14 cellular contexts compared by ENCODE assay signal in the genomic region with DNA sequence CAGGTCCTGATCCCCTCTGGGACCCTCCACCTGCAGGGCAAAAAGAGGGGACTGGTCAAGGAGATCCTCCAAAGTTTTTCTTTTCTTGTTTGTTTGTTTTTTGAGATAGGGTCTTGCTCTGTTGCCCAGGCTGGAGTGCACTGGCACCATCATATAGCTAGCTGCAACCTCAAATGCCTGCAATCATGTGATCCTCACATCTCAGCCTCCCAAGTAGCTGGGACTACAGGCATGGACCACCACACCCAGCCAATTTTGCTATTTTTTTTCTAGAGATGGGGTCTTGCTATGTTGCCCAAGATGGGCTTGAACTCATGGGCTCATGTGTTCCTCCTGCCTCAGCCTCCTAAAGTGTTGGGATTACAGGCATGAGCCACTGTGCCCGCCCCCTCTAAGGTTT. TPM values are rescaled to one million over a fixed set of nuclear protein-coding genes. Genes with fewer than 3 reads are reported as not detected.
A peak's percentile ranks its signal among the peaks of the same experiment; 100 is the strongest.
DNase-seq lines count a peak whose midpoint lies in the region; FAIRE-seq and TF ChIP-seq lines count a peak whose summit lies in the region.
"Had no signal": no experiment of that assay in that cellular context is flagged by ENCODE, and none has a peak within 500 bp of the region (broad histone marks: within the 10 kb centered on the region; RNA-seq: fewer than 3 reads in every experiment).

No MANE protein-coding gene starts in this region.

- H3K4ac ChIP-seq in H1 (replicated peaks; ENCODE audit: insufficient read length, low read depth, low read length) (no peak overlapping the region), neuronal stem cell (ENCODE audit: low read length) (no peak overlapping the region)

- FAIRE-seq in H1 (lab: Jason Lieb, UNC): no peak
- FAIRE-seq: A204.1, GM12878, GM18507 had no signal

- TF ChIP-seq POLR2A in H1 (IDR thresholded peaks at IDR 0.05; ENCODE audit: control extremely low read depth in 1 of 2, low read depth in 2 of 2, low read length in 2 of 2): no peak

- no peaks in the 10 kb centered on the region for H3F3A ChIP-seq in DOHH2 (ENCODE audit: control insufficient read depth, insufficient read depth)

- H3K23me2 ChIP-seq in H1 (ENCODE audit: low read depth, low read length): no peaks in the 10 kb centered on the region

- no peaks in the 10 kb centered on the region for H3K9me2 ChIP-seq in DOHH2 (replicated peaks; ENCODE audit: control insufficient read depth, low read length)

- H2AFZ ChIP-seq in H1 (ENCODE audit: low read length) (no peak overlapping the region), neuronal stem cell (ENCODE audit: low read length) (peak overlapping the region; percentile 85)

- H2BK120ac ChIP-seq in H1 (replicated peaks; ENCODE audit: low read depth, low read length): no peak overlapping the region
- H2BK120ac ChIP-seq in neuronal stem cell (ENCODE audit: low read depth, low read length): no peak overlapping the region

- no peak overlapping the region for H4K5ac ChIP-seq in H1 (ENCODE audit: insufficient read length, low read depth, low read length)

- no peak for DNase-seq in H1 (ENCODE audit: low read depth in 1 of 2, low spot score in 2 of 2)
- no peak for DNase-seq in neuronal stem cell (ENCODE audit: low spot score)
- no peak for DNase-seq in NCI-H1092 (lab: John Stamatoyannopoulos, UW)
- no peak for DNase-seq in middle frontal gyrus (ENCODE audit: extremely low spot score, low spot score)
- no peak for DNase-seq in NCI-H1436 (lab: John Stamatoyannopoulos, UW)
- DNase-seq: BE2C, DMS53 had no signal

- H2BK20ac ChIP-seq in H1 (ENCODE audit: low read length): no peak overlapping the region

- H3K9ac ChIP-seq in BLaER1: peak overlapping the region; percentile 63; the same call in 1 of the 2 replicates
- no peak overlapping the region for H3K9ac ChIP-seq in H1 (replicated peaks in 1 of 4; ENCODE audit: extremely low read depth in 1 of 4, low read depth in 3 of 4, low read length in 3 of 4)
- no peak overlapping the region for H3K9ac ChIP-seq in neuronal stem cell (ENCODE audit: low read depth, low read length, poor library complexity)

- H3K27ac ChIP-seq in BLaER1 (peak overlapping the region; percentile 82), DOHH2 (ENCODE audit: low read depth, low read length) (no peak overlapping the region), H1 (ENCODE audit: low read depth, low read length) (no peak overlapping the region), neuronal stem cell (replicated peaks; ENCODE audit: low read length) (no peak overlapping the region)

- no peak overlapping the region for H4K91ac ChIP-seq in H1 (replicated peaks; ENCODE audit: insufficient read length, low read length)
- H4K91ac ChIP-seq in neuronal stem cell (ENCODE audit: low read depth, low read length, poor library complexity): no peak overlapping the region

- no peak overlapping the region for H2BK15ac ChIP-seq in H1 (ENCODE audit: low read length)
- H2BK15ac ChIP-seq in neuronal stem cell (ENCODE audit: low read length): no peak overlapping the region

- H3K4me2 ChIP-seq in BLaER1 (peak overlapping the region; percentile 85), DOHH2 (ENCODE audit: low read length) (peak overlapping the region; percentile 35), H1 (ENCODE audit: insufficient read depth in 1 of 2, low read depth in 2 of 2, low read length in 2 of 2) (no peak overlapping the region), neuronal stem cell (ENCODE audit: insufficient read depth, low read length, poor library complexity, severe bottlenecking) (no peak overlapping the region)

- CTCF ChIA-PET in H1 (lab: Charles Lee; ENCODE audit: partially characterized antibody): interaction anchor here (0.7 to 6.9 kb wide), 8 partner anchors 10 to 94 kb away, joined by 3 to 90 read pairs (median 4); partner anchors contain the start of gene EPO

- TF ChIP-seq CTCF in DOHH2 (IDR thresholded peaks at IDR 0.05; ENCODE audit: low read depth, low read length, poor library complexity, severe bottlenecking) (no peak), H1 (IDR thresholded peaks at IDR 0.05; ENCODE audit: control extremely low read depth in 1 of 3, insufficient read depth in 1 of 3, low read depth in 1 of 3, low read length in 3 of 3) (no peak)

- no peak overlapping the region for H2BK5ac ChIP-seq in H1 (ENCODE audit: low read depth, low read length)
- peak overlapping the region; percentile 53 for H2BK5ac ChIP-seq in neuronal stem cell (ENCODE audit: low read length)

- H3K79me1 ChIP-seq in H1 (ENCODE audit: low read depth, low read length): no peaks in the 10 kb centered on the region
- no peaks in the 10 kb centered on the region for H3K79me1 ChIP-seq in neuronal stem cell (ENCODE audit: low read depth, low read length)

- no peak overlapping the region for H2BK12ac ChIP-seq in H1 (ENCODE audit: low read depth, low read length)
- no peak overlapping the region for H2BK12ac ChIP-seq in neuronal stem cell (ENCODE audit: low read length)

- no peaks in the 10 kb centered on the region for H3K36me3 ChIP-seq in BLaER1
- no peaks in the 10 kb centered on the region for H3K36me3 ChIP-seq in DOHH2 (ENCODE audit: control insufficient read depth, low read length)
- H3K36me3 ChIP-seq in H1 (ENCODE audit: control insufficient read depth in 2 of 4, insufficient read depth in 4 of 4, low read length in 3 of 4): no peaks in the 10 kb centered on the region
- no peaks in the 10 kb centered on the region for H3K36me3 ChIP-seq in neuronal stem cell (replicated peaks in 1 of 2; ENCODE audit: control insufficient read depth in 2 of 2, insufficient read depth in 2 of 2, low read length in 2 of 2)
- H3K36me3 ChIP-seq: BE2C had no signal

- H4K20me1 ChIP-seq in BLaER1 (no peaks in the 10 kb centered on the region), DOHH2 (ENCODE audit: control insufficient read depth, insufficient read depth, low read depth, low read length) (no peaks in the 10 kb centered on the region), H1 (replicated peaks in 1 of 2; ENCODE audit: control insufficient read depth in 1 of 2, insufficient read depth in 2 of 2, low read length in 2 of 2) (no peaks in the 10 kb centered on the region)

- TF ChIP-seq EP300 in H1 (IDR thresholded peaks at IDR 0.05; ENCODE audit: borderline replicate concordance in 1 of 2, low read depth in 2 of 2, low read length in 2 of 2): no peak

- TF ChIP-seq RAD21 in H1 (IDR thresholded peaks at IDR 0.05 in 1 of 2, conservative IDR thresholded peaks at IDR 0.05 in 1 of 2; ENCODE audit: low read depth in 2 of 2, low read length in 2 of 2): no peak

- H3K14ac ChIP-seq in H1 (ENCODE audit: insufficient read length) (no peak overlapping the region), neuronal stem cell (ENCODE audit: low read length) (no peak overlapping the region)

- H3K23ac ChIP-seq in H1 (ENCODE audit: insufficient read length): no peak overlapping the region
- peak overlapping the region; percentile 34 for H3K23ac ChIP-seq in neuronal stem cell (ENCODE audit: low read depth, low read length, poor library complexity)

- H3K4me1 ChIP-seq in BLaER1: peaks cover 37% of the 10 kb centered on the region
- H3K4me1 ChIP-seq in DOHH2 (ENCODE audit: control insufficient read depth, low read length): peaks cover 11% of the 10 kb centered on the region
- H3K4me1 ChIP-seq in H1 (replicated peaks in 1 of 4; ENCODE audit: control insufficient read depth in 3 of 4, insufficient read depth in 4 of 4, low read length in 3 of 4): peaks cover 0 to 3% (median 0%) of the 10 kb centered on the region in 4 experiments; a peak in 2 of 7 replicates
- no peaks in the 10 kb centered on the region for H3K4me1 ChIP-seq in neuronal stem cell (ENCODE audit: control insufficient read depth in 2 of 2, insufficient read depth in 1 of 2, low read depth in 1 of 2, low read length in 2 of 2)
- H3K4me1 ChIP-seq: BE2C had no signal

- no peak overlapping the region; the same call in 1 of the 2 replicates for H4K8ac ChIP-seq in H1 (ENCODE audit: extremely low read depth, insufficient read depth, low read length)
- no peak overlapping the region for H4K8ac ChIP-seq in neuronal stem cell (ENCODE audit: low read depth, low read length)

- H3K18ac ChIP-seq in H1 (ENCODE audit: extremely low read depth, low read length) (no peak overlapping the region; the same call in 1 of the 2 replicates), neuronal stem cell (ENCODE audit: low read length) (peak overlapping the region; percentile 48)

- WGBS in H1 (ENCODE audit: extremely low coverage in 1 of 2, insufficient coverage in 1 of 2, insufficient read length in 1 of 2, insufficient replicate concordance in 2 of 2, low coverage in 1 of 2, low lambda C conversion rate in 2 of 2, missing lambda C conversion rate in 1 of 2), 2 experiments: 94% methylated on average over 1 of the region's 1 CpG; no CpG with 5 or more reads in 1 of the 2 experiments
- no CpG with 5 or more reads among the region's 1 CpG for WGBS in neuronal stem cell (ENCODE audit: extremely low coverage in 2 of 2, insufficient read length in 2 of 2, insufficient replicate concordance in 1 of 2), 2 donors

- no peak overlapping the region for H3K56ac ChIP-seq in H1 (replicated peaks; ENCODE audit: insufficient read length, low read depth, low read length)

- POLR2A ChIA-PET in H1 (lab: Charles Lee; ENCODE audit: partially characterized antibody): interaction anchor here (0.8 to 1.4 kb wide), 5 partner anchors 10 to 81 kb away, joined by 3 to 6 read pairs (median 3); partner anchors contain the start of gene POP7

- H3K27me3 ChIP-seq in BLaER1: no peaks in the 10 kb centered on the region
- peaks cover 4% of the 10 kb centered on the region for H3K27me3 ChIP-seq in DOHH2 (ENCODE audit: control insufficient read depth, low read length)
- no peaks in the 10 kb centered on the region for H3K27me3 ChIP-seq in H1 (replicated peaks in 1 of 4; ENCODE audit: control insufficient read depth in 3 of 4, extremely low read depth in 1 of 4, insufficient read depth in 3 of 4, low read length in 3 of 4)
- H3K27me3 ChIP-seq in neuronal stem cell (ENCODE audit: control insufficient read depth in 3 of 3, insufficient read depth in 3 of 3, low read depth in 1 of 3, low read length in 3 of 3): no peaks in the 10 kb centered on the region
- H3K27me3 ChIP-seq: BE2C had no signal

- no peak overlapping the region for H2AK5ac ChIP-seq in H1 (ENCODE audit: low read depth, low read length)
- no peak overlapping the region for H2AK5ac ChIP-seq in neuronal stem cell (ENCODE audit: low read depth, low read length)

- H3K9me3 ChIP-seq in BLaER1 (peaks cover 3% of the 10 kb centered on the region), DOHH2 (ENCODE audit: control insufficient read depth, insufficient read depth, low read length) (no peaks in the 10 kb centered on the region), H1 (ENCODE audit: insufficient read depth in 2 of 2, low read depth in 1 of 2, low read length in 1 of 2) (no peaks in the 10 kb centered on the region), neuronal stem cell (replicated peaks in 1 of 2; ENCODE audit: control insufficient read depth in 2 of 2, insufficient read depth in 1 of 2, low read depth in 1 of 2, low read length in 2 of 2) (peaks cover 0 to 4% of the 10 kb centered on the region in 2 donors)
- H3K9me3 ChIP-seq: BE2C had no signal

- no peaks in the 10 kb centered on the region for H3K79me2 ChIP-seq in DOHH2 (ENCODE audit: control insufficient read depth, low read length)
- no peaks in the 10 kb centered on the region for H3K79me2 ChIP-seq in H1 (ENCODE audit: control insufficient read depth in 1 of 2, insufficient read depth in 2 of 2, low read length in 2 of 2)

- H3K4me3 ChIP-seq in BLaER1 (peak overlapping the region; percentile 56), DOHH2 (ENCODE audit: low read length) (peak overlapping the region; percentile 25), H1 (ENCODE audit: extremely low read depth in 1 of 4, insufficient read depth in 2 of 4, low read depth in 3 of 4, low read length in 4 of 4) (no peak overlapping the region), neuronal stem cell (ENCODE audit: low read length in 2 of 2) (no peak overlapping the region)
- H3K4me3 ChIP-seq: GM12878 had no signal

RNA-seq across cellular contexts. Expression of gene EPHB4, which starts 41.0 kb away (rescaled TPM):
- total RNA-seq in H1 (2021; fragmentation: NEBNext Ultra II Directional; extraction: Animal tissue kit (Norgen Biotek cat#: 25700)): 113 and 122 TPM in 2 replicates
- polyA plus RNA-seq in H1 (2011; rRNA removed): 85.0 and 141 TPM in 2 replicates
- polyA plus RNA-seq in H1 (2011; cell fraction: cytosol; rRNA removed): 99.8 TPM
- 125 TPM for polyA plus RNA-seq in H1 (2011; cell fraction: nucleus; rRNA removed)
- 87.6 to 114 TPM (median 107 TPM) in 4 replicates for polyA plus RNA-seq in H1 (2012, experiment 1 of 2)
- 115 TPM for polyA plus RNA-seq in H1 (2012, experiment 2 of 2)
- polyA plus RNA-seq in H1 (2013, experiment 1 of 2): 95.4 TPM
- 95.7 TPM for polyA plus RNA-seq in H1 (2013, experiment 2 of 2)
- 97.8 and 111 TPM in 2 replicates for polyA minus RNA-seq in H1 (2011; rRNA and poly(A)+ RNA removed)
- polyA minus RNA-seq in H1 (2011; cell fraction: cytosol; rRNA and poly(A)+ RNA removed): 105 TPM
- polyA minus RNA-seq in H1 (2011; cell fraction: nucleus; rRNA and poly(A)+ RNA removed): 57.6 TPM
- polyA plus RNA-seq in neuronal stem cell (2013, experiment 1 of 2): 55.9 TPM
- polyA plus RNA-seq in neuronal stem cell (2013, experiment 2 of 2): 55.0 TPM

RNA-seq across cellular contexts. Expression of gene ZAN, which starts 52.9 kb away (rescaled TPM):
- 0.04 TPM in 1 of 2 replicates, not detected in the other for total RNA-seq in H1 (2021; fragmentation: NEBNext Ultra II Directional; extraction: Animal tissue kit (Norgen Biotek cat#: 25700))
- 0.02 and 0.05 TPM in 2 replicates for polyA plus RNA-seq in H1 (2011; rRNA removed)
- 0.03 TPM for polyA plus RNA-seq in H1 (2011; cell fraction: cytosol; rRNA removed)
- 0.04 TPM for polyA plus RNA-seq in H1 (2011; cell fraction: nucleus; rRNA removed)
- polyA plus RNA-seq in H1 (2012, experiment 1 of 2): 0.01 to 0.05 TPM in 2 of 4 replicates, not detected in the others
- not detected for polyA plus RNA-seq in H1 (2012, experiment 2 of 2)
- 0.02 TPM for polyA plus RNA-seq in H1 (2013, experiment 1 of 2)
- polyA plus RNA-seq in H1 (2013, experiment 2 of 2): 0.02 TPM
- 0.02 and 0.03 TPM in 2 replicates for polyA minus RNA-seq in H1 (2011; rRNA and poly(A)+ RNA removed)
- not detected for polyA minus RNA-seq in H1 (2011; cell fraction: cytosol; rRNA and poly(A)+ RNA removed)
- not detected for polyA minus RNA-seq in H1 (2011; cell fraction: nucleus; rRNA and poly(A)+ RNA removed)
- polyA plus RNA-seq in neuronal stem cell (2013, experiment 1 of 2): not detected
- polyA plus RNA-seq in neuronal stem cell (2013, experiment 2 of 2): under 0.01 TPM
- total RNA-seq: G401, GM12878, HT1080 had no signal
- polyA plus RNA-seq: GM12878 had no signal

Comparison
In these comparisons a context has a peak if more than half of its experiments do, and no peak if none do; other contexts are left out.
1. H3K4me2 ChIP-seq: peak in BLaER1 (single experiment) and DOHH2 (single experiment); none in H1 (0 of 2) and neuronal stem cell (single experiment).
2. H3K4me3 ChIP-seq: peak in BLaER1 (single experiment) and DOHH2 (single experiment); none in H1 (0 of 4) and neuronal stem cell (0 of 2).